ENCODE assay signal across 9 cellular contexts in the genomic region with DNA sequence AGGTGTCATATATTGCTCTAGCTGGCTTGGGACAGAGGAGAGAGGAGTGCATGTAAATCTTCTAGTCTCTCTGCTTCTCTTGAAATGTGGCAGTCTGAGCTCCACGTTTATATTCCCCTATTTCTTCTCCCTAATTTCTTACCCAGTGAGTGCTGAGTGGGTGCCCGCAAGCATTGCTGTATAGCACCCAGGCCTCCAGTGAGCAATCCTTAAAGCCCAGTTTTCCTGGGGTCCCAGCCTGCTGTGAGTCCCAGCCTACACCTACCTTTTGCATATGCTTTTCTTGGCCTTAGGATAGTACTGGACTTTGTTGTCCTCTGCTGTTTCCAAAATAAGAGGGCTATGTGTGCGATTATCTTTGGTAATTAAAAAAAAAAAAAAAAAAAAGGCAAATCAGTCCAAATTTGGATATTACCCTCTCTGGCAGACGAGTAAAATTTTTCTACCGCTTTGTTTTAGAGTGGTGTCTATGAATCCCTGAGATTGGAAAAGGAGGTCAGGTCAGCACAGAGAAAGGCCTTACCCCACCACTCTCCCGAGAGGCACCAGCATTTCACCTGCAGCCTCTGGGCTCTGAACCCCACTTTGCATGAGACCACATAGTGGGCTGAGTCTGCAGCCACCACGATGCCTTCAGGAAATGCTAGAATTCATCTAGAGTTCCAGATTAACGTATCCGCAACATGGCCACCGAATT. TPM values are rescaled to one million over a fixed set of nuclear protein-coding genes. Genes with fewer than 3 reads are reported as not detected.
DNase-seq lines count a peak whose midpoint lies in the region; ATAC-seq, FAIRE-seq and TF ChIP-seq lines count a peak whose summit lies in the region.
"Had no signal": no experiment of that assay in that cellular context is flagged by ENCODE, and none has a peak within 500 bp of the region (broad histone marks: within the 10 kb centered on the region; RNA-seq: fewer than 3 reads in every experiment).

No MANE protein-coding gene starts in this region.

- H3K9me3 Mint-ChIP-seq in HFFc6 = no peaks in the 10 kb centered on the region

- H3K27me3 ChIP-seq in A673 (replicated peaks; ENCODE audit: insufficient read depth, low read depth, low read length, poor library complexity) (no peaks in the 10 kb centered on the region), HepG2 (ENCODE audit: control insufficient read depth in 1 of 2, insufficient read depth in 2 of 2, low read length in 2 of 2) (no peaks in the 10 kb centered on the region)

- DNase-seq in A673 (ENCODE audit: low spot score) = no peak
- DNase-seq in HFFc6 = no peak
- peak; percentile 5 for DNase-seq in astrocyte of the hippocampus (ENCODE audit: low read depth, low spot score)
- DNase-seq in HepG2 (ENCODE audit: low spot score) = no peak
- no peak for DNase-seq in stimulated activated CD4-positive, alpha-beta T cell treated with anti-CD3 and anti-CD28 coated beads, Interleukin-2, amount 100 ng/mL, for 24 hours
- DNase-seq in NCI-H524 treated with DMSO at 0.1 percent for 48 hours (lab: John Stamatoyannopoulos, UW) = no peak
- DNase-seq in activated effector memory CD4-positive, alpha-beta T cell treated with Interleukin-2 at 50 U/mL for 16 hours = no peak
- no peak for DNase-seq in dedifferentiated amniotic fluid mesenchymal stem cell (ENCODE audit: extremely low spot score)

- H3K36me3 Mint-ChIP-seq in HFFc6 (ENCODE audit: low read depth) = peaks cover 47% of the 10 kb centered on the region

- no peaks in the 10 kb centered on the region for H3K36me3 ChIP-seq in A673 (ENCODE audit: insufficient read depth, low read length, poor library complexity, severe bottlenecking)
- H3K36me3 ChIP-seq in HepG2 (replicated peaks in 1 of 2; ENCODE audit: control insufficient read depth in 1 of 2, insufficient read depth in 2 of 2, low read length in 2 of 2) = no peaks in the 10 kb centered on the region

- H3K4me1 ChIP-seq in A673 (ENCODE audit: insufficient read depth, low read length, poor library complexity, severe bottlenecking) (no peaks in the 10 kb centered on the region), HepG2 (ENCODE audit: insufficient read depth, low read length) (peaks cover 76% of the 10 kb centered on the region)

- 1% methylated on average over 10 of the region's 10 CpGs for WGBS in HepG2 (ENCODE audit: low lambda C conversion rate)

- peaks cover 2% of the 10 kb centered on the region; the same call in 1 of the 2 replicates for H3K27me3 Mint-ChIP-seq in HFFc6 (ENCODE audit: insufficient read depth)

- peak overlapping the region; percentile 88 for H3K4me2 ChIP-seq in HepG2 (ENCODE audit: low read depth, low read length)

- H3K9ac ChIP-seq in HepG2 (ENCODE audit: insufficient read depth, low read depth, low read length) = peak overlapping the region; percentile 81

- H3K27ac ChIP-seq in A673 (ENCODE audit: low read depth, low read length, poor library complexity, severe bottlenecking) (no peak overlapping the region), HepG2 (ENCODE audit: extremely low read length, insufficient read depth, low read length) (peak overlapping the region; percentile 87)

- no peak for FAIRE-seq in HepG2 (lab: Jason Lieb, UNC)
- FAIRE-seq: G401.6 had no signal

- H3K4me3 ChIP-seq in A673 (ENCODE audit: low read depth, low read length, poor library complexity, severe bottlenecking) (peak overlapping the region; percentile 29), HepG2 (replicated peaks in 1 of 3; ENCODE audit: insufficient read depth in 1 of 3, low read depth in 2 of 3, low read length in 3 of 3) (peak overlapping the region; percentile 74 to 76 (median 75))

- POLR2A ChIA-PET in A673 (lab: Charles Lee; ENCODE audit: low non-redundant PET) = no interaction called here
- POLR2A ChIA-PET in HepG2 (lab: Yijun Ruan, JAX) = interaction anchor here (0.7 kb wide), 1 partner anchor 272 kb away, joined by 3 read pairs; no protein-coding TSS in a partner anchor

- TF ChIP-seq CTCF in A673 (conservative IDR thresholded peaks at IDR 0.05; ENCODE audit: low read depth, low read length) = no peak
- TF ChIP-seq CTCF in HFFc6 (IDR thresholded peaks at IDR 0.05) = no peak
- no peak for TF ChIP-seq CTCF in HepG2 (CRISPR knock-in tag; IDR thresholded peaks at IDR 0.05)

- CTCF ChIA-PET in A673 (lab: Charles Lee) = no interaction called here
- CTCF ChIA-PET in HepG2 (lab: Yijun Ruan, JAX; ENCODE audit: low intra/inter-chr PET ratio, low total read pairs) = no interaction called here

- H4K20me1 ChIP-seq in HepG2 (ENCODE audit: insufficient read depth, low read length) = no peaks in the 10 kb centered on the region; the same call in 1 of the 2 replicates

- TF ChIP-seq EP300 in HepG2 (IDR thresholded peaks at IDR 0.05; ENCODE audit: low read depth in 2 of 2, low read length in 2 of 2) = no peak
- no peak for TF ChIP-seq EP300 in HepG2 (CRISPR knock-in tag; IDR thresholded peaks at IDR 0.05; ENCODE audit: borderline replicate concordance)

- in situ Hi-C loops in HepG2 (cut with HindIII; ENCODE audit: extremely low pct_ligation_motif_present, low pct_unique_long_range_greater_than_20kb) = no loop called here

- peak overlapping the region; percentile 100 for H3K27ac Mint-ChIP-seq in HFFc6

- peak; percentile 29 for ATAC-seq in HepG2

- BruUV-seq in A673 (replicated peaks; lab: Mats Ljungman, UMichigan) = no TSS peak
- TSS peak; percentile 67 for BruUV-seq in HepG2 (replicated peaks; lab: Mats Ljungman, UMichigan)

- TF ChIP-seq RAD21 in HepG2 (CRISPR knock-in tag; IDR thresholded peaks at IDR 0.05) = no peak

- peak overlapping the region; percentile 89 for H3K4me3 Mint-ChIP-seq in HFFc6

- peaks cover 48% of the 10 kb centered on the region for H3K79me2 ChIP-seq in HepG2 (ENCODE audit: insufficient read depth, low read length)

- H3K9me3 ChIP-seq in A673 (ENCODE audit: low read depth, low read length, poor library complexity, severe bottlenecking) = no peaks in the 10 kb centered on the region
- no peaks in the 10 kb centered on the region for H3K9me3 ChIP-seq in HepG2 (ENCODE audit: low read length)

- H3K4me1 Mint-ChIP-seq in HFFc6 (ENCODE audit: low read depth) = peaks cover 67% of the 10 kb centered on the region

- peak in 1 of 2 experiments; percentile 46; a peak in 2 of 4 replicates for TF ChIP-seq POLR2A in HepG2 (IDR thresholded peaks at IDR 0.05; ENCODE audit: insufficient read depth in 1 of 2, low read depth in 2 of 2, low read length in 2 of 2)

- peak overlapping the region; percentile 20 for H2AFZ ChIP-seq in HepG2 (ENCODE audit: low read length)

- intact Hi-C loops in A673 (cut with micrococcal nuclease; ENCODE audit: unreplicated experiment) = no loop called here
- intact Hi-C loops in HepG2 (cut with micrococcal nuclease; ENCODE audit: unreplicated experiment) = no loop called here

TF ChIP-seq in HepG2, 621 proteins besides CTCF, POLR2A, EP300 and RAD21 (continues in another document):
- TF ChIP-seq ZGPAT (CRISPR knock-in tag; IDR thresholded peaks at IDR 0.05) (no peak), RFX3 (CRISPR knock-in tag; IDR thresholded peaks at IDR 0.05) (no peak), SUZ12 (IDR thresholded peaks at IDR 0.05; ENCODE audit: low read depth, low read length) (no peak), REL (CRISPR knock-in tag; conservative IDR thresholded peaks at IDR 0.05) (no peak), ZNF12 (CRISPR knock-in tag; IDR thresholded peaks at IDR 0.05) (no peak), ZNF790 (CRISPR knock-in tag; IDR thresholded peaks at IDR 0.05; ENCODE audit: borderline replicate concordance) (no peak), ZNF576 (CRISPR knock-in tag; IDR thresholded peaks at IDR 0.05) (no peak)

RNA-seq across cellular contexts. Expression of gene MGST1, which starts 1.1 kb away (rescaled TPM):
- 28.5 and 30.0 TPM in 2 replicates for total RNA-seq in A673 (2021)
- 100 to 1,000 TPM; 293 to 411 (median 371) TPM for total RNA-seq in HFFc6 (2021; fragmentation: NEBNext Ultra II Directional; extraction: Animal tissue kit (Norgen Biotek cat#: 25700))
- 96.0 and 119 TPM in 2 replicates for total RNA-seq in HepG2 (2016; rRNA removed; fragmentation: Illumina TruSeq; extraction: Trizol)
- total RNA-seq in HepG2 (2016; cell fraction: cytosol; rRNA removed; fragmentation: Illumina TruSeq; extraction: Trizol; ENCODE audit: low read depth) = 43.0 and 57.9 TPM in 2 replicates
- total RNA-seq in HepG2 (2016; cell fraction: insoluble cytoplasmic fraction; rRNA removed; fragmentation: Illumina TruSeq; extraction: Trizol) = 85.5 and 124 TPM in 2 replicates
- total RNA-seq in HepG2 (2016; cell fraction: membrane; rRNA removed; fragmentation: Illumina TruSeq; extraction: Trizol) = 67.6 and 68.8 TPM in 2 replicates
- total RNA-seq in HepG2 (2016; cell fraction: nucleus; rRNA removed; fragmentation: Illumina TruSeq; extraction: Trizol) = 147 and 150 TPM in 2 replicates
- polyA plus RNA-seq in HepG2 (2011; rRNA removed) = 109 and 152 TPM in 2 replicates
- 77.4 and 102 TPM in 2 replicates for polyA plus RNA-seq in HepG2 (2011; cell fraction: cytosol; rRNA removed)
- 21.1 and 35.4 TPM in 2 replicates for polyA plus RNA-seq in HepG2 (2011; cell fraction: nucleus; rRNA removed)
- polyA plus RNA-seq in HepG2 (2012) = 130 and 168 TPM in 2 replicates
- 129 and 148 TPM in 2 replicates for polyA plus RNA-seq in HepG2 (2016; cell fraction: cytosol; fragmentation: Illumina TruSeq; extraction: Trizol; ENCODE audit: low read depth)
- polyA plus RNA-seq in HepG2 (2016; cell fraction: insoluble cytoplasmic fraction; fragmentation: Illumina TruSeq; extraction: Trizol; ENCODE audit: low read depth) = 275 and 282 TPM in 2 replicates
- polyA plus RNA-seq in HepG2 (2016; cell fraction: membrane; fragmentation: Illumina TruSeq; extraction: Trizol; ENCODE audit: low read depth) = 145 and 157 TPM in 2 replicates
- 447 and 475 TPM in 2 replicates for polyA plus RNA-seq in HepG2 (2016; cell fraction: nucleus; fragmentation: Illumina TruSeq; extraction: Trizol; ENCODE audit: insufficient read depth, low read depth)
- 118 and 242 TPM in 2 replicates for polyA minus RNA-seq in HepG2 (2011; rRNA and poly(A)+ RNA removed; ENCODE audit: low replicate concordance)
- polyA minus RNA-seq in HepG2 (2011; cell fraction: cytosol; rRNA and poly(A)+ RNA removed) = 51.3 and 69.3 TPM in 2 replicates
- 47.0 and 48.3 TPM in 2 replicates for polyA minus RNA-seq in HepG2 (2011; cell fraction: nucleus; rRNA and poly(A)+ RNA removed)
